In genomic region chr16:28494141-28494851, GRCh38 we compare ENCODE assay signal across 10 cellular contexts. TPM values are rescaled to one million over a fixed set of nuclear protein-coding genes. Genes with fewer than 3 reads are reported as not detected.
DNase-seq lines count a peak whose midpoint lies in the region; ATAC-seq and TF ChIP-seq lines count a peak whose summit lies in the region.
"Had no signal": no experiment of that assay in that cellular context is flagged by ENCODE, and none has a peak within 500 bp of the region (broad histone marks: within the 10 kb centered on the region; RNA-seq: fewer than 3 reads in every experiment).

Gene APOBR, plus strand, starts transcription at chr16:28494643. Its CDS starts 39 bp downstream, at chr16:28494682.

- peak within 1 kb of the TSS in 1 of 2 donors; percentile 82 for H3K27ac ChIP-seq in lung (ENCODE audit: low read depth in 1 of 2, low read length in 1 of 2)
- H3K27ac ChIP-seq: C4-2B had no signal

- H3K9me3 Mint-ChIP-seq in activated T-helper 17 cell treated with anti-CD3 and anti-CD28 coated beads, Interleukin-2, amount 50 U/mL, for 72 hours: no peaks in the 10 kb centered on the region
- H3K9me3 Mint-ChIP-seq in mesothelial cell of epicardium: no peaks in the 10 kb centered on the region

- H3K27me3 Mint-ChIP-seq in activated T-helper 17 cell treated with anti-CD3 and anti-CD28 coated beads, Interleukin-2, amount 50 U/mL, for 72 hours: no peaks in the 10 kb centered on the region
- H3K27me3 Mint-ChIP-seq in mesothelial cell of epicardium (ENCODE audit: low read depth): no peaks in the 10 kb centered on the region

- H3K36me3 Mint-ChIP-seq in activated T-helper 17 cell treated with anti-CD3 and anti-CD28 coated beads, Interleukin-2, amount 50 U/mL, for 72 hours (ENCODE audit: low read depth): peaks cover 26% of the 10 kb centered on the region
- H3K36me3 Mint-ChIP-seq in mesothelial cell of epicardium: no peaks in the 10 kb centered on the region

- H3K9me3 ChIP-seq in lung (ENCODE audit: control insufficient read depth in 2 of 2, insufficient read depth in 1 of 2, low read length in 1 of 2): no peaks in the 10 kb centered on the region

- H3K4me3 ChIP-seq in lung: no peak within 1 kb of the TSS

- peaks cover 32% of the 10 kb centered on the region for H3K4me1 Mint-ChIP-seq in activated T-helper 17 cell treated with anti-CD3 and anti-CD28 coated beads, Interleukin-2, amount 50 U/mL, for 72 hours
- no peaks in the 10 kb centered on the region for H3K4me1 Mint-ChIP-seq in mesothelial cell of epicardium

- DNase-seq in CD1c-positive myeloid dendritic cell (ENCODE audit: extremely low spot score) (peak; percentile 95), OCI-M1 (lab: John Stamatoyannopoulos, UW) (peak; percentile 95), lung (ENCODE audit: low spot score) (peak; percentile 67), mesothelial cell of epicardium (ENCODE audit: low spot score in 2 of 2, unreplicated experiment in 2 of 2) (no peak), amniotic stem cell (lab: John Stamatoyannopoulos, UW) (no peak)
- DNase-seq in stimulated activated CD8-positive, alpha-beta memory T cell treated with anti-CD3 and anti-CD28 coated beads, Interleukin-7, amount 100 ng/mL, for 4 hours (ENCODE audit: low read depth in 2 of 2): peak; percentile 82 to 85

- peak within 1 kb of the TSS; percentile 95 for H3K4me3 Mint-ChIP-seq in activated T-helper 17 cell treated with anti-CD3 and anti-CD28 coated beads, Interleukin-2, amount 50 U/mL, for 72 hours
- no peak within 1 kb of the TSS for H3K4me3 Mint-ChIP-seq in mesothelial cell of epicardium

- H3K36me3 ChIP-seq in lung (ENCODE audit: control insufficient read depth in 2 of 2, insufficient read depth in 2 of 2, low read length in 2 of 2): no peaks in the 10 kb centered on the region

- no peak for TF ChIP-seq CTCF in lung (IDR thresholded peaks at IDR 0.05; ENCODE audit: control extremely low read depth, extremely low read depth)
- TF ChIP-seq CTCF in mesothelial cell of epicardium (IDR thresholded peaks at IDR 0.05; ENCODE audit: unreplicated experiment): no peak

- H3K4me1 ChIP-seq in lung (ENCODE audit: control insufficient read depth in 2 of 2, insufficient read depth in 2 of 2, low read length in 2 of 2): no peaks in the 10 kb centered on the region

- ATAC-seq in GM21619 (IDR thresholded peaks at IDR 0.05; ENCODE audit: unreplicated experiment): peak; percentile 48
- ATAC-seq in activated T-helper 17 cell treated with anti-CD3 and anti-CD28 coated beads, Interleukin-2, amount 50 U/mL, for 72 hours (replicated peaks): peak; percentile 86
- ATAC-seq in lung (ENCODE audit: insufficient read depth, low FRiP score): peak; percentile 14

- H3K27ac Mint-ChIP-seq in activated T-helper 17 cell treated with anti-CD3 and anti-CD28 coated beads, Interleukin-2, amount 50 U/mL, for 72 hours: peak within 1 kb of the TSS; percentile 94
- no peak within 1 kb of the TSS for H3K27ac Mint-ChIP-seq in mesothelial cell of epicardium

- WGBS in lung, 2 donors: 27 to 58% methylated on average over 12 of the region's 12 CpGs

- no peaks in the 10 kb centered on the region for H3K27me3 ChIP-seq in lung (ENCODE audit: control insufficient read depth, insufficient read depth)
- H3K27me3 ChIP-seq: dorsolateral prefrontal cortex had no signal

RNA-seq across cellular contexts. Expression of gene APOBR, which starts in this region (rescaled TPM):
- total RNA-seq in activated T-helper 17 cell treated with anti-CD3 and anti-CD28 coated beads, Interleukin-2, amount 50 U/mL, for 72 hours: 1 to 10 TPM; 4.2 to 4.3 TPM
- 10 to 100 TPM in 1 of 2 donors, 1 to 10 TPM in 1; 8.0 to 24.7 TPM for total RNA-seq in lung
- polyA plus RNA-seq in lung: 10 to 100 TPM; 26.0 to 43.2 TPM
- 0.09 to 0.14 TPM in 2 of 3 replicates, not detected in the other for total RNA-seq in mesothelial cell of epicardium

Comparison
In these comparisons a context has a peak if more than half of its experiments do, and no peak if none do; other contexts are left out.
1. DNase-seq: peak in CD1c-positive myeloid dendritic cell (single experiment), OCI-M1 (single experiment), lung (single experiment) and stimulated activated CD8-positive, alpha-beta memory T cell treated with anti-CD3 and anti-CD28 coated beads, Interleukin-7, amount 100 ng/mL, for 4 hours (2 of 2); none in mesothelial cell of epicardium (0 of 2) and amniotic stem cell (single experiment).
2. ATAC-seq: peak in every context shown above with its lines; median percentile 86 in activated T-helper 17 cell treated with anti-CD3 and anti-CD28 coated beads, Interleukin-2, amount 50 U/mL, for 72 hours; 48 in GM21619; 14 in lung.